Comparison of ENCODE assay signal across 7 cellular contexts in genomic region chr1:108560143-108560429, GRCh38. TPM values are rescaled to one million over a fixed set of nuclear protein-coding genes. Genes with fewer than 3 reads are reported as not detected.
A peak's percentile ranks its signal among the peaks of the same experiment; 100 is the strongest.
DNase-seq lines count a peak whose midpoint lies in the region; ATAC-seq and TF ChIP-seq lines count a peak whose summit lies in the region.

No MANE protein-coding gene starts in this region.

- H3K4me3 Mint-ChIP-seq in T-helper 17 cell: peak overlapping the region; percentile 98

- H3K27ac Mint-ChIP-seq in T-helper 17 cell: peak overlapping the region; percentile 96

- H3K4me1 Mint-ChIP-seq in T-helper 17 cell: peaks cover 30% of the 10 kb centered on the region

- peaks cover 2% of the 10 kb centered on the region for H3K36me3 Mint-ChIP-seq in T-helper 17 cell (ENCODE audit: low read depth)

- WGBS in heart left ventricle, 4 donors: 0% methylated on average over 28 to 46 of the region's 46 CpGs; no CpG with 5 or more reads in 1 of the 4 donors

- no peaks in the 10 kb centered on the region for H3K27me3 ChIP-seq in heart left ventricle

- intact Hi-C loops in heart left ventricle (cut with DNase I): loop anchor here in 7 of 10 donors (1.0 to 10.0 kb wide), 12 partner anchors 25 to 83 kb away; no protein-coding TSS in a partner anchor

- peaks cover 0 to 60% (median 15%) of the 10 kb centered on the region in 12 donors for H3K4me1 ChIP-seq in heart left ventricle

- DNase-seq in T-helper 17 cell (no peak), heart left ventricle (no peak), skeletal muscle cell (ENCODE audit: low read depth) (no peak), DMS79 (lab: John Stamatoyannopoulos, UW) (no peak), T1000 (lab: John Stamatoyannopoulos, UW) (no peak)

- no peaks in the 10 kb centered on the region for H3K27me3 Mint-ChIP-seq in T-helper 17 cell

- no peaks in the 10 kb centered on the region for H3K9me3 ChIP-seq in T-helper 17 cell (ENCODE audit: control insufficient read depth, low read length, poor library complexity, severe bottlenecking)
- no peaks in the 10 kb centered on the region for H3K9me3 ChIP-seq in heart left ventricle

- no peak for TF ChIP-seq CTCF in heart left ventricle (IDR thresholded peaks at IDR 0.05)

- peak overlapping the region in 11 of 12 donors; percentile 1 to 82 (median 67) for H3K27ac ChIP-seq in heart left ventricle

- no peak for TF ChIP-seq POLR2A in heart left ventricle (IDR thresholded peaks at IDR 0.05)

- H3K36me3 ChIP-seq in heart left ventricle: no peaks in the 10 kb centered on the region

- H3K4me3 ChIP-seq in heart left ventricle (peak overlapping the region; percentile 58 to 85 (median 75)), skeletal muscle cell (ENCODE audit: low read depth, low read length) (peak overlapping the region; percentile 63)

- ATAC-seq in GM19324 (IDR thresholded peaks at IDR 0.05; ENCODE audit: low FRiP score, unreplicated experiment): peak; percentile 65
- ATAC-seq in HG02938 (IDR thresholded peaks at IDR 0.05; ENCODE audit: unreplicated experiment): peak; percentile 12
- ATAC-seq in T-helper 17 cell: peak; percentile 22
- ATAC-seq in heart left ventricle: peak in 3 of 4 donors; percentile 25 to 63 (median 56)

RNA-seq across cellular contexts. Expression of gene EEIG2, which starts 0.2 kb away (rescaled TPM):
- total RNA-seq in T-helper 17 cell (10 to 100 TPM; 11.4 to 11.7 TPM), heart left ventricle (10 to 100 TPM in 2 of 9 donors, 1 to 10 TPM in 7; 3.4 to 14.1 (median 6.0) TPM)
- 1 to 10 TPM; 1.2 to 2.6 TPM for polyA plus RNA-seq in heart left ventricle

Comparison
In these comparisons a context has a peak if more than half of its experiments do, and no peak if none do; other contexts are left out.
1. ATAC-seq: peak in every context shown above with its lines; median percentile 65 in GM19324; 56 in heart left ventricle; 22 in T-helper 17 cell; 12 in HG02938.